1 cellular context compared by ENCODE assay signal in genomic region chr1:154971341-154971998, GRCh38.
A peak's percentile ranks its signal among the peaks of the same experiment; 100 is the strongest.
TF ChIP-seq lines count a peak whose summit lies in the region.

No MANE protein-coding gene starts in this region.

TF ChIP-seq in HepG2, 621 proteins besides CTCF, POLR2A, EP300 and RAD21:
- TF ChIP-seq ZNF782 (CRISPR knock-in tag; IDR thresholded peaks at IDR 0.05; ENCODE audit: borderline replicate concordance) = no peak
- TF ChIP-seq MEIS2 (CRISPR knock-in tag; IDR thresholded peaks at IDR 0.05) = 0 out of 2 replicates have a peak, but pooled peaks have one; percentile 34
- no peak for TF ChIP-seq CAMTA2 (CRISPR knock-in tag; IDR thresholded peaks at IDR 0.05; ENCODE audit: borderline replicate concordance)
- no peak for TF ChIP-seq SNAPC4 (CRISPR knock-in tag; IDR thresholded peaks at IDR 0.05)
- 0 out of 2 replicates have a peak, but pooled peaks have one; percentile 2 for TF ChIP-seq PAXIP1 (CRISPR knock-in tag; conservative IDR thresholded peaks at IDR 0.05)
- TF ChIP-seq ZNF460 (CRISPR knock-in tag; IDR thresholded peaks at IDR 0.05; ENCODE audit: borderline replicate concordance) = 0 out of 2 replicates have a peak, but pooled peaks have one; percentile 18
- no peak for TF ChIP-seq ZNF451 (CRISPR knock-in tag; IDR thresholded peaks at IDR 0.05)
- 0 out of 2 replicates have a peak, but pooled peaks have one; percentile 17 for TF ChIP-seq HOXA3 (CRISPR knock-in tag; IDR thresholded peaks at IDR 0.05)
- 0 out of 2 replicates have a peak, but pooled peaks have one; percentile 6 for TF ChIP-seq YEATS4 (CRISPR knock-in tag; IDR thresholded peaks at IDR 0.05; ENCODE audit: borderline replicate concordance)
- TF ChIP-seq ZNF567 (CRISPR knock-in tag; IDR thresholded peaks at IDR 0.05; ENCODE audit: borderline replicate concordance) = 0 out of 2 replicates have a peak, but pooled peaks have one; percentile 37
- no peak for TF ChIP-seq KDM5A (IDR thresholded peaks at IDR 0.05; ENCODE audit: borderline replicate concordance, low read length)
- TF ChIP-seq ZFP41 (CRISPR knock-in tag; IDR thresholded peaks at IDR 0.05; ENCODE audit: borderline replicate concordance) = peak; percentile 26; the same call in 1 of the 2 replicates
- TF ChIP-seq ZNF382 (CRISPR knock-in tag; IDR thresholded peaks at IDR 0.05; ENCODE audit: borderline replicate concordance) = no peak
- TF ChIP-seq, protein P1, sequence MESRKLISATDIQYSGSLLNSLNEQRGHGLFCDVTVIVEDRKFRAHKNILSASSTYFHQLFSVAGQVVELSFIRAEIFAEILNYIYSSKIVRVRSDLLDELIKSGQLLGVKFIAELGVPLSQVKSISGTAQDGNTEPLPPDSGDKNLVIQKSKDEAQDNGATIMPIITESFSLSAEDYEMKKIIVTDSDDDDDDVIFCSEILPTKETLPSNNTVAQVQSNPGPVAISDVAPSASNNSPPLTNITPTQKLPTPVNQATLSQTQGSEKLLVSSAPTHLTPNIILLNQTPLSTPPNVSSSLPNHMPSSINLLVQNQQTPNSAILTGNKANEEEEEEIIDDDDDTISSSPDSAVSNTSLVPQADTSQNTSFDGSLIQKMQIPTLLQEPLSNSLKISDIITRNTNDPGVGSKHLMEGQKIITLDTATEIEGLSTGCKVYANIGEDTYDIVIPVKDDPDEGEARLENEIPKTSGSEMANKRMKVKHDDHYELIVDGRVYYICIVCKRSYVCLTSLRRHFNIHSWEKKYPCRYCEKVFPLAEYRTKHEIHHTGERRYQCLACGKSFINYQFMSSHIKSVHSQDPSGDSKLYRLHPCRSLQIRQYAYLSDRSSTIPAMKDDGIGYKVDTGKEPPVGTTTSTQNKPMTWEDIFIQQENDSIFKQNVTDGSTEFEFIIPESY (CRISPR knock-in tag; IDR thresholded peaks at IDR 0.05) = no peak
- TF ChIP-seq ZBTB38 (CRISPR knock-in tag; IDR thresholded peaks at IDR 0.05) = peak; percentile 57; the same call in 1 of the 2 replicates
- peak; percentile 13 for TF ChIP-seq ZNF781 (CRISPR knock-in tag; IDR thresholded peaks at IDR 0.05; ENCODE audit: borderline replicate concordance, not compliant biosample characterization)
- no peak for TF ChIP-seq ZNF282 (IDR thresholded peaks at IDR 0.05; ENCODE audit: partially characterized antibody)
- TF ChIP-seq ZBTB2 (CRISPR knock-in tag; IDR thresholded peaks at IDR 0.05; ENCODE audit: low read depth) = no peak
- TF ChIP-seq ZNF619 (CRISPR knock-in tag; IDR thresholded peaks at IDR 0.05) = 0 out of 2 replicates have a peak, but pooled peaks have one; percentile 44
- TF ChIP-seq E2F5 (CRISPR knock-in tag; conservative IDR thresholded peaks at IDR 0.05) = no peak
TF ChIP-seq in HepG2: peak in this region for 10.
